8 cellular contexts compared by ENCODE assay signal in the genomic region with DNA sequence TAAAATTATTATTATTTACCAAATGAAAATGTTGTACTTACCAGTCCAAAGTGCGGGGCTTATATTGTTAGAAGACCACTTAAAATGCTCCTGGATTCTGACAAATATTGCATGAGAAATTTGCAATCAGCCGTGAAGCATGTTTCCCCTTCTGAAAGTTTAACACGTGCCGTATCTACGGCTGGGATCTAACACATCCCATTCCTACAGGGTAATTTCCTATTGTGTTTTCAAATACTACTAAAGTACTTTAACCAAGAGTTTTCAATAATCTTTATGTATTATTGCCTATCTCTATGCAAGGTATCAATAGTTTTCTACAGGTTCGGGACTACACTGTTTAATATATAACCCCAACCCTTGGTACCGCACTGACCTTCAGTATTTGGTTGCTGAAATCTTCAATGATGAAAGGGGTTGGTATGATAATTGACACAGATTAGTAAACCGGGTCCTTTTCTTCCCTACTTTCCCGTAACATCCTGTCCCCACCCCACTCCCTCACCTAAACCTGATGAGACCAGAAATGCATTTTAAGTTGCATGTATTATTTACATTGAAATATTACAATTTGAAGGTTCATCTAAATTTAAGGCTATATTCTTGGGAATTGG. TPM values are rescaled to one million over a fixed set of nuclear protein-coding genes. Genes with fewer than 3 reads are reported as not detected.
A peak's percentile ranks its signal among the peaks of the same experiment; 100 is the strongest.
DNase-seq lines count a peak whose midpoint lies in the region; ATAC-seq and TF ChIP-seq lines count a peak whose summit lies in the region.

No MANE protein-coding gene starts in this region.

- peak overlapping the region; percentile 89 for H3K27ac Mint-ChIP-seq in activated naive CD4-positive, alpha-beta T cell treated with anti-CD3 and anti-CD28 coated beads for 36 hours
- H3K27ac Mint-ChIP-seq in activated T-helper 17 cell treated with anti-CD3 and anti-CD28 coated beads, Interleukin-2, amount 50 U/mL, for 72 hours = peak overlapping the region; percentile 89

- no peak for TF ChIP-seq CTCF in testis (IDR thresholded peaks at IDR 0.05)

- no peak for ATAC-seq in activated T-helper 17 cell treated with anti-CD3 and anti-CD28 coated beads, Interleukin-2, amount 50 U/mL, for 72 hours (replicated peaks)
- no peak for ATAC-seq in HG03039 (IDR thresholded peaks at IDR 0.05; ENCODE audit: unreplicated experiment)

- CTCF ChIA-PET in activated naive CD4-positive, alpha-beta T cell treated with anti-CD3 and anti-CD28 coated beads for 36 hours (lab: Charles Lee) = interaction anchor here (0.6 to 1.2 kb wide), 3 partner anchors 311 to 511 kb away, joined by 3 to 4 read pairs (median 3); no protein-coding TSS in a partner anchor

- intact Hi-C loops in activated naive CD4-positive, alpha-beta T cell treated with anti-CD3 and anti-CD28 coated beads for 36 hours (cut with micrococcal nuclease) = no loop called here
- intact Hi-C loops in testis (cut with DNase I; ENCODE audit: low total_unique reads) (no loop called here), posterior vena cava (cut with DNase I) (no loop called here)

- WGBS in testis, 2 donors = 5 to 8% methylated on average over 9 of the region's 9 CpGs

- no peaks in the 10 kb centered on the region for H3K27me3 Mint-ChIP-seq in activated naive CD4-positive, alpha-beta T cell treated with anti-CD3 and anti-CD28 coated beads for 36 hours (ENCODE audit: low read depth)
- H3K27me3 Mint-ChIP-seq in activated T-helper 17 cell treated with anti-CD3 and anti-CD28 coated beads, Interleukin-2, amount 50 U/mL, for 72 hours = no peaks in the 10 kb centered on the region

- DNase-seq in activated naive CD4-positive, alpha-beta T cell treated with anti-CD3 and anti-CD28 coated beads for 36 hours = no peak
- no peak for DNase-seq in activated naive CD4-positive, alpha-beta T cell treated with Interleukin-2 at 50 U/mL for 16 hours
- DNase-seq in inferior parietal cortex (ENCODE audit: extremely low spot score) (peak; percentile 7), testis (no peak), posterior vena cava (ENCODE audit: low spot score) (no peak), DMS79 treated with DMSO at 0.1 percent for 48 hours (lab: John Stamatoyannopoulos, UW) (no peak)

- H3K27me3 ChIP-seq in testis = no peaks in the 10 kb centered on the region

- H3K36me3 Mint-ChIP-seq in activated naive CD4-positive, alpha-beta T cell treated with anti-CD3 and anti-CD28 coated beads for 36 hours (ENCODE audit: low read depth) = peaks cover 1% of the 10 kb centered on the region
- H3K36me3 Mint-ChIP-seq in activated T-helper 17 cell treated with anti-CD3 and anti-CD28 coated beads, Interleukin-2, amount 50 U/mL, for 72 hours (ENCODE audit: low read depth) = peaks cover 23% of the 10 kb centered on the region

- peaks cover 15% of the 10 kb centered on the region for H3K4me1 Mint-ChIP-seq in activated naive CD4-positive, alpha-beta T cell treated with anti-CD3 and anti-CD28 coated beads for 36 hours (ENCODE audit: low read depth)
- no peaks in the 10 kb centered on the region for H3K4me1 Mint-ChIP-seq in activated T-helper 17 cell treated with anti-CD3 and anti-CD28 coated beads, Interleukin-2, amount 50 U/mL, for 72 hours

- H3K36me3 ChIP-seq in testis (ENCODE audit: low read depth, missing control alignments) = no peaks in the 10 kb centered on the region

- TF ChIP-seq POLR2A in testis (IDR thresholded peaks at IDR 0.05) = no peak

- peak overlapping the region; percentile 90 for H3K4me3 Mint-ChIP-seq in activated naive CD4-positive, alpha-beta T cell treated with anti-CD3 and anti-CD28 coated beads for 36 hours
- peak overlapping the region; percentile 90 for H3K4me3 Mint-ChIP-seq in activated T-helper 17 cell treated with anti-CD3 and anti-CD28 coated beads, Interleukin-2, amount 50 U/mL, for 72 hours

- H3K9me3 ChIP-seq in testis = no peaks in the 10 kb centered on the region

- no peaks in the 10 kb centered on the region for H3K9me3 Mint-ChIP-seq in activated naive CD4-positive, alpha-beta T cell treated with anti-CD3 and anti-CD28 coated beads for 36 hours
- H3K9me3 Mint-ChIP-seq in activated T-helper 17 cell treated with anti-CD3 and anti-CD28 coated beads, Interleukin-2, amount 50 U/mL, for 72 hours = no peaks in the 10 kb centered on the region

- H3K4me3 ChIP-seq in testis = peak overlapping the region; percentile 47 to 74

- H3K4me1 ChIP-seq in testis = peaks cover 4% of the 10 kb centered on the region

- H3K27ac ChIP-seq in testis = peak overlapping the region in 1 of 2 donors; percentile 74

RNA-seq across cellular contexts. Expression of a gene that starts 0.8 kb away (rescaled TPM):
- 10 to 100 TPM; 12.8 to 14.2 TPM for total RNA-seq in activated naive CD4-positive, alpha-beta T cell treated with anti-CD3 and anti-CD28 coated beads for 36 hours
- total RNA-seq in activated T-helper 17 cell treated with anti-CD3 and anti-CD28 coated beads, Interleukin-2, amount 50 U/mL, for 72 hours = 10 to 100 TPM; 21.2 to 76.3 TPM
- total RNA-seq in testis (10 to 100 TPM; 72.6 to 77.0 TPM), posterior vena cava (10 to 100 TPM; 18.4 to 23.4 TPM)
- polyA plus RNA-seq in testis (ENCODE audit: insufficient read depth, low read depth, low replicate concordance) = 10.7 TPM
